ENCODE assay signal across 10 cellular contexts in genomic region chr12:49190317-49190716, GRCh38. TPM values are rescaled to one million over a fixed set of nuclear protein-coding genes. Genes with fewer than 3 reads are reported as not detected.
A peak's percentile ranks its signal among the peaks of the same experiment; 100 is the strongest.
DNase-seq lines count a peak whose midpoint lies in the region; TF ChIP-seq lines count a peak whose summit lies in the region.
"Had no signal": no experiment of that assay in that cellular context is flagged by ENCODE, and none has a peak within 500 bp of the region (broad histone marks: within the 10 kb centered on the region; RNA-seq: fewer than 3 reads in every experiment).

No MANE protein-coding gene starts in this region.

- DNase-seq in NCI-H1092 treated with DMSO at 0.1 percent for 48 hours (lab: John Stamatoyannopoulos, UW) (peak; percentile 75), SK-N-DZ (ENCODE audit: low spot score) (peak; percentile 57), myocyte (ENCODE audit: low read depth) (peak; percentile 71), DMS53 (lab: John Stamatoyannopoulos, UW) (no peak), MCF 10A (ENCODE audit: unreplicated experiment) (no peak), HUDEP-2 (lab: John Stamatoyannopoulos, UW; ENCODE audit: unreplicated experiment in 76 of 76) (no peak)
- DNase-seq in activated T-cell treated with anti-CD3 and anti-CD28 coated beads, Interleukin-2, amount 50 U/mL, for 24 hours = no peak
- DNase-seq: CD8-positive, alpha-beta memory T cell; RPMI8226 had no signal

- peak overlapping the region in 3 of 10 experiments; percentile 76 to 94 (median 88); a peak in 3 of 20 replicates for H3K4me3 ChIP-seq in BLaER1 treated with 17β-estradiol and CSF1 and Interleukin-3, amounts not matched to agents 10 nM and 100 nM

- peaks cover 14 to 22% (median 17%) of the 10 kb centered on the region in 11 experiments for H3K36me3 ChIP-seq in BLaER1 treated with 17β-estradiol and CSF1 and Interleukin-3, amounts not matched to agents 10 nM and 100 nM

- intact Hi-C loops in MCF 10A (cut with micrococcal nuclease) = no loop called here

- H3K4me1 ChIP-seq in BLaER1 treated with 17β-estradiol and CSF1 and Interleukin-3, amounts not matched to agents 10 nM and 100 nM = peaks cover 25 to 46% (median 27%) of the 10 kb centered on the region in 10 experiments

- H3K9me3 ChIP-seq in BLaER1 treated with 17β-estradiol and CSF1 and Interleukin-3, amounts not matched to agents 10 nM and 100 nM (replicated peaks in 1 of 11) = no peaks in the 10 kb centered on the region

- H3K27me3 ChIP-seq in BLaER1 treated with 17β-estradiol and CSF1 and Interleukin-3, amounts not matched to agents 10 nM and 100 nM = no peaks in the 10 kb centered on the region

- H3K9ac ChIP-seq in BLaER1 treated with 17β-estradiol and CSF1 and Interleukin-3, amounts not matched to agents 10 nM and 100 nM = peak overlapping the region in 9 of 11 experiments; percentile 37 to 100 (median 96); a peak in 10 of 22 replicates

- BruUV-seq in MCF 10A (replicated peaks; lab: Mats Ljungman, UMichigan) = no TSS peak

- POLR2A ChIA-PET in MCF 10A (lab: Yijun Ruan, JAX) = interaction anchor here (0.6 to 4.1 kb wide), 7 partner anchors 11 to 505 kb away, joined by 3 to 164 read pairs (median 4); partner anchors contain the start of gene TUBA1B

- peaks cover 12 to 25% (median 19%) of the 10 kb centered on the region in 11 experiments; a peak in 19 of 22 replicates for H4K20me1 ChIP-seq in BLaER1 treated with 17β-estradiol and CSF1 and Interleukin-3, amounts not matched to agents 10 nM and 100 nM

- no peaks in the 10 kb centered on the region for H3K9me3 Mint-ChIP-seq in activated T-cell treated with anti-CD3 and anti-CD28 coated beads, Interleukin-2, amount 50 U/mL, for 24 hours
- H3K9me3 Mint-ChIP-seq in MCF 10A (ENCODE audit: unreplicated experiment) = no peaks in the 10 kb centered on the region
- H3K9me3 Mint-ChIP-seq: CD8-positive, alpha-beta memory T cell had no signal

- peaks cover 22% of the 10 kb centered on the region for H3K36me3 Mint-ChIP-seq in activated T-cell treated with anti-CD3 and anti-CD28 coated beads, Interleukin-2, amount 50 U/mL, for 24 hours (ENCODE audit: low read depth)
- H3K36me3 Mint-ChIP-seq in MCF 10A (ENCODE audit: insufficient read depth, unreplicated experiment) = peaks cover 12% of the 10 kb centered on the region

- H3K4me3 Mint-ChIP-seq in activated T-cell treated with anti-CD3 and anti-CD28 coated beads, Interleukin-2, amount 50 U/mL, for 24 hours = no peak overlapping the region
- no peak overlapping the region for H3K4me3 Mint-ChIP-seq in MCF 10A (ENCODE audit: unreplicated experiment)

- peak overlapping the region in 10 of 11 experiments; percentile 85 to 99 (median 94); a peak in 15 of 22 replicates for H3K27ac ChIP-seq in BLaER1 treated with 17β-estradiol and CSF1 and Interleukin-3, amounts not matched to agents 10 nM and 100 nM

- no peak for TF ChIP-seq CTCF in MCF 10A (IDR thresholded peaks at IDR 0.05; ENCODE audit: unreplicated experiment)

- no peaks in the 10 kb centered on the region for H3K27me3 Mint-ChIP-seq in activated T-cell treated with anti-CD3 and anti-CD28 coated beads, Interleukin-2, amount 50 U/mL, for 24 hours
- H3K27me3 Mint-ChIP-seq in MCF 10A (ENCODE audit: insufficient read depth, unreplicated experiment) = peaks cover 22% of the 10 kb centered on the region

- H3K4me1 Mint-ChIP-seq in activated T-cell treated with anti-CD3 and anti-CD28 coated beads, Interleukin-2, amount 50 U/mL, for 24 hours (ENCODE audit: low read depth) = peaks cover 19% of the 10 kb centered on the region
- peaks cover 12% of the 10 kb centered on the region for H3K4me1 Mint-ChIP-seq in MCF 10A (ENCODE audit: insufficient read depth, unreplicated experiment)

- H3K4me2 ChIP-seq in BLaER1 treated with 17β-estradiol and CSF1 and Interleukin-3, amounts not matched to agents 10 nM and 100 nM = peak overlapping the region; percentile 75 to 94 (median 82)

- CTCF ChIA-PET in MCF 10A (lab: Yijun Ruan, JAX) = interaction anchor here (0.6 to 1.6 kb wide), 3 partner anchors 12 to 94 kb away, joined by 3 to 4 read pairs (median 3); no protein-coding TSS in a partner anchor

- no peak overlapping the region for H3K27ac Mint-ChIP-seq in activated T-cell treated with anti-CD3 and anti-CD28 coated beads, Interleukin-2, amount 50 U/mL, for 24 hours
- H3K27ac Mint-ChIP-seq in MCF 10A (ENCODE audit: low read depth, unreplicated experiment) = no peak overlapping the region

RNA-seq across cellular contexts. Expression of gene TUBA1A, which starts 1.4 kb away (rescaled TPM):
- polyA plus RNA-seq in SK-N-DZ (2014; cell fraction: cytosol; rRNA removed) = 3,823 and 4,070 TPM in 2 replicates
- 973 and 1,840 TPM in 2 replicates for polyA plus RNA-seq in SK-N-DZ (2014; cell fraction: nucleus; rRNA removed)
- total RNA-seq in myocyte (2,694 and 2,699 TPM in 2 replicates), MCF 10A (2022) (9.8 and 10.4 TPM in 2 replicates)
- polyA plus RNA-seq in myocyte (2012) = 1,950 TPM

RNA-seq across cellular contexts. Expression of gene TUBA1B, which starts 59.1 kb away (rescaled TPM):
- polyA plus RNA-seq in SK-N-DZ (2014; cell fraction: cytosol; rRNA removed) = 4,089 and 4,487 TPM in 2 replicates
- polyA plus RNA-seq in SK-N-DZ (2014; cell fraction: nucleus; rRNA removed) = 1,364 and 1,619 TPM in 2 replicates
- 1,860 and 2,094 TPM in 2 replicates for total RNA-seq in myocyte
- polyA plus RNA-seq in myocyte (2012) = 1,240 TPM
- 282 and 369 TPM in 2 replicates for total RNA-seq in MCF 10A (2022)

Comparison
In these comparisons a context has a peak if more than half of its experiments do, and no peak if none do; other contexts are left out.
1. DNase-seq: peak in NCI-H1092 treated with DMSO at 0.1 percent for 48 hours (single experiment), SK-N-DZ (single experiment) and myocyte (single experiment); none in activated T-cell treated with anti-CD3 and anti-CD28 coated beads, Interleukin-2, amount 50 U/mL, for 24 hours (single experiment), DMS53 (single experiment), MCF 10A (single experiment) and HUDEP-2 (0 of 76).
2. RNA of gene TUBA1A, which starts 1.4 kb away (total RNA-seq): 2,694 to 2,699 TPM in myocyte; 9.8 to 10.4 TPM in MCF 10A; every median in the first group is over 100 times any median in the second.